Comparison of ENCODE assay signal across 8 cellular contexts in the genomic region with DNA sequence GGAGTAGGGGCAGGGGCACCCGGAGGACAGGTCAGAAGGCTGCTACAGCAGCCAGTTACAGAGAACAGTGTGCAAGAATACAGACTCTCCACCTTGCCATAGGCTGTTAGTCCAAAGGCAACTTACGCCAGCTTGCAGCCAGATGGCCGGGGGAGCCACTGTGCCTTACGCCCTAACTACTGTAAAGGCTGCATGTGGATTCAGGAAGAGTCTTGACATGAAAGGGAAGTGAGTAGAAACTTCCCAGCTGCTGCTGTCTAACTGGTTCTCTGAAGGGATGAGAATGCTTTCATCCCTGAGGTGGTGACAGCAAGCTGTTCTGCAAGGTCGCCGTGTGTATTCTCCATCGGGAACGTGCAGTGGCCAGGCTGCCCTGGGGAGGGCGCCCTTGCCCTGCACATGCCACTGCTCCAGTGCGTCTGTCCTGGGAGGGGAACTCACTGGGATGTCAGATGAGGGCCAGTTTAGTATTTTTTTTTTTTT. TPM values are rescaled to one million over a fixed set of nuclear protein-coding genes. Genes with fewer than 3 reads are reported as not detected.
DNase-seq lines count a peak whose midpoint lies in the region; ATAC-seq and TF ChIP-seq lines count a peak whose summit lies in the region.

No MANE protein-coding gene starts in this region.

- H3K4me3 Mint-ChIP-seq in CD4-positive, CD25-positive, alpha-beta regulatory T cell: no peak overlapping the region
- no peak overlapping the region for H3K4me3 Mint-ChIP-seq in activated CD4-positive, alpha-beta memory T cell treated with anti-CD3 and anti-CD28 coated beads, Interleukin-2, amount 10 ng/mL, durations not matched to agents 7 days and 5 days

- H3K27ac ChIP-seq in CD4-positive, CD25-positive, alpha-beta regulatory T cell (ENCODE audit: insufficient read depth, low read length, poor library complexity, severe bottlenecking): no peak overlapping the region
- H3K27ac ChIP-seq in cardiac muscle cell: peak overlapping the region; percentile 59
- no peak overlapping the region for H3K27ac ChIP-seq in spleen

- peak overlapping the region in 2 of 3 donors; percentile 32 to 76 for H3K27ac Mint-ChIP-seq in CD4-positive, CD25-positive, alpha-beta regulatory T cell
- no peak overlapping the region for H3K27ac Mint-ChIP-seq in activated CD4-positive, alpha-beta memory T cell treated with anti-CD3 and anti-CD28 coated beads, Interleukin-2, amount 10 ng/mL, durations not matched to agents 7 days and 5 days

- POLR2A ChIA-PET in activated CD4-positive, alpha-beta memory T cell treated with anti-CD3 and anti-CD28 coated beads, Interleukin-2, amount 10 ng/mL, durations not matched to agents 7 days and 5 days (lab: Charles Lee): no interaction called here

- CTCF ChIA-PET in activated CD4-positive, alpha-beta memory T cell treated with anti-CD3 and anti-CD28 coated beads, Interleukin-2, amount 10 ng/mL, durations not matched to agents 7 days and 5 days (lab: Charles Lee): interaction anchor here (0.6 to 2.2 kb wide), 7 partner anchors 71 to 290 kb away, joined by 3 to 11 read pairs (median 3); no protein-coding TSS in a partner anchor

- H3K9me3 ChIP-seq in CD4-positive, CD25-positive, alpha-beta regulatory T cell (ENCODE audit: control insufficient read depth in 2 of 2, low read length in 2 of 2): no peaks in the 10 kb centered on the region
- no peaks in the 10 kb centered on the region for H3K9me3 ChIP-seq in cardiac muscle cell (ENCODE audit: low read depth)
- H3K9me3 ChIP-seq in spleen: no peaks in the 10 kb centered on the region

- no peak for ATAC-seq in CD4-positive, CD25-positive, alpha-beta regulatory T cell (ENCODE audit: low read depth in 2 of 2)
- ATAC-seq in GM21529 (IDR thresholded peaks at IDR 0.05; ENCODE audit: unreplicated experiment): no peak
- no peak for ATAC-seq in HG02759 (IDR thresholded peaks at IDR 0.05; ENCODE audit: unreplicated experiment)
- no peak for ATAC-seq in GM21447 (IDR thresholded peaks at IDR 0.05; ENCODE audit: unreplicated experiment)

- 59 to 72% (median 70%) methylated on average over 10 of the region's 10 CpGs for WGBS in spleen, 5 donors

- H3K27me3 ChIP-seq in CD4-positive, CD25-positive, alpha-beta regulatory T cell (ENCODE audit: control insufficient read depth, insufficient read depth, low read length): no peaks in the 10 kb centered on the region
- H3K27me3 ChIP-seq in cardiac muscle cell (no peaks in the 10 kb centered on the region), spleen (replicated peaks in 1 of 7) (no peaks in the 10 kb centered on the region)

- peaks cover 0 to 10% (median 9%) of the 10 kb centered on the region in 4 donors for H3K4me1 Mint-ChIP-seq in CD4-positive, CD25-positive, alpha-beta regulatory T cell
- H3K4me1 Mint-ChIP-seq in activated CD4-positive, alpha-beta memory T cell treated with anti-CD3 and anti-CD28 coated beads, Interleukin-2, amount 10 ng/mL, durations not matched to agents 7 days and 5 days: peaks cover 9% of the 10 kb centered on the region

- no peak for TF ChIP-seq POLR2A in spleen (IDR thresholded peaks at IDR 0.05)

- intact Hi-C loops in spleen (cut with DNase I; ENCODE audit: low total_unique reads): no loop called here

- H3K9me3 Mint-ChIP-seq in CD4-positive, CD25-positive, alpha-beta regulatory T cell: peaks cover 0 to 1% (median 0%) of the 10 kb centered on the region in 7 donors
- no peaks in the 10 kb centered on the region for H3K9me3 Mint-ChIP-seq in activated CD4-positive, alpha-beta memory T cell treated with anti-CD3 and anti-CD28 coated beads, Interleukin-2, amount 10 ng/mL, durations not matched to agents 7 days and 5 days

- peak; percentile 85 for TF ChIP-seq CTCF in cardiac muscle cell (IDR thresholded peaks at IDR 0.05; ENCODE audit: low read depth, low read length)
- TF ChIP-seq CTCF in spleen (IDR thresholded peaks at IDR 0.05 in 8 of 11, conservative IDR thresholded peaks at IDR 0.05 in 3 of 11): peak in 9 of 11 experiments; percentile 16 to 60 (median 53)

- peaks cover 3% of the 10 kb centered on the region for H3K36me3 ChIP-seq in CD4-positive, CD25-positive, alpha-beta regulatory T cell (ENCODE audit: control insufficient read depth, insufficient read depth, low read length)
- H3K36me3 ChIP-seq in cardiac muscle cell: no peaks in the 10 kb centered on the region
- peaks cover 0 to 20% (median 2%) of the 10 kb centered on the region in 6 donors for H3K36me3 ChIP-seq in spleen

- H3K4me3 ChIP-seq in CD4-positive, CD25-positive, alpha-beta regulatory T cell (ENCODE audit: low read depth, low read length): no peak overlapping the region
- H3K4me3 ChIP-seq in cardiac muscle cell (no peak overlapping the region), spleen (no peak overlapping the region)

- DNase-seq in CD4-positive, CD25-positive, alpha-beta regulatory T cell: peak in 1 of 3 donors; percentile 17
- DNase-seq in HK-2 (ENCODE audit: unreplicated experiment) (peak; percentile 41), cardiac muscle cell (ENCODE audit: low read depth in 1 of 2, low spot score in 1 of 2) (peak; percentile 92 to 94), spleen (no peak)
- peak; percentile 42 for DNase-seq in activated CD4-positive, alpha-beta memory T cell treated with anti-CD3 and anti-CD28 coated beads, Interleukin-2, amount 10 ng/mL, durations not matched to agents 7 days and 5 days

- H3K36me3 Mint-ChIP-seq in CD4-positive, CD25-positive, alpha-beta regulatory T cell: peaks cover 23% of the 10 kb centered on the region
- H3K36me3 Mint-ChIP-seq in activated CD4-positive, alpha-beta memory T cell treated with anti-CD3 and anti-CD28 coated beads, Interleukin-2, amount 10 ng/mL, durations not matched to agents 7 days and 5 days (ENCODE audit: low read depth): peaks cover 4% of the 10 kb centered on the region

- H3K4me1 ChIP-seq in CD4-positive, CD25-positive, alpha-beta regulatory T cell (ENCODE audit: control insufficient read depth, insufficient read depth, low read length, poor library complexity, severe bottlenecking): peaks cover 7% of the 10 kb centered on the region
- H3K4me1 ChIP-seq in cardiac muscle cell (ENCODE audit: low read depth) (peaks cover 33% of the 10 kb centered on the region), spleen (peaks cover 0 to 17% (median 7%) of the 10 kb centered on the region in 6 donors)

- H3K27me3 Mint-ChIP-seq in CD4-positive, CD25-positive, alpha-beta regulatory T cell: no peaks in the 10 kb centered on the region
- no peaks in the 10 kb centered on the region for H3K27me3 Mint-ChIP-seq in activated CD4-positive, alpha-beta memory T cell treated with anti-CD3 and anti-CD28 coated beads, Interleukin-2, amount 10 ng/mL, durations not matched to agents 7 days and 5 days

RNA-seq across cellular contexts. Expression of a gene that starts 46.1 kb away (rescaled TPM):
- 14.9 TPM for total RNA-seq in CD4-positive, CD25-positive, alpha-beta regulatory T cell
- polyA plus RNA-seq in CD4-positive, CD25-positive, alpha-beta regulatory T cell: 10 to 100 TPM; 26.9 to 38.8 (median 29.7) TPM
- total RNA-seq in activated CD4-positive, alpha-beta memory T cell treated with anti-CD3 and anti-CD28 coated beads, Interleukin-2, amount 10 ng/mL, durations not matched to agents 7 days and 5 days: 10 to 100 TPM; 21.2 to 22.7 TPM
- total RNA-seq in cardiac muscle cell: 24.2 and 31.8 TPM in 2 replicates
- 38.3 and 57.3 TPM in 2 replicates for polyA plus RNA-seq in cardiac muscle cell
- total RNA-seq in spleen: 10 to 100 TPM; 32.1 to 40.3 (median 36.5) TPM
- 10 to 100 TPM; 46.1 to 58.1 (median 58.1) TPM for polyA plus RNA-seq in spleen

RNA-seq across cellular contexts. Expression of a gene that starts 46.7 kb away (rescaled TPM):
- 26.9 TPM for total RNA-seq in CD4-positive, CD25-positive, alpha-beta regulatory T cell
- 10 to 100 TPM; 29.7 to 39.7 (median 35.4) TPM for polyA plus RNA-seq in CD4-positive, CD25-positive, alpha-beta regulatory T cell
- 10 to 100 TPM; 17.6 to 18.7 TPM for total RNA-seq in activated CD4-positive, alpha-beta memory T cell treated with anti-CD3 and anti-CD28 coated beads, Interleukin-2, amount 10 ng/mL, durations not matched to agents 7 days and 5 days
- total RNA-seq in cardiac muscle cell: 12.4 and 14.6 TPM in 2 replicates
- 19.1 and 22.5 TPM in 2 replicates for polyA plus RNA-seq in cardiac muscle cell
- 10 to 100 TPM; 16.7 to 27.4 (median 22.6) TPM for total RNA-seq in spleen
- polyA plus RNA-seq in spleen: 10 to 100 TPM in 2 of 3 donors, 1 to 10 TPM in 1; 9.0 to 13.3 (median 11.2) TPM
